18 cellular contexts compared by ENCODE assay signal in the genomic region with DNA sequence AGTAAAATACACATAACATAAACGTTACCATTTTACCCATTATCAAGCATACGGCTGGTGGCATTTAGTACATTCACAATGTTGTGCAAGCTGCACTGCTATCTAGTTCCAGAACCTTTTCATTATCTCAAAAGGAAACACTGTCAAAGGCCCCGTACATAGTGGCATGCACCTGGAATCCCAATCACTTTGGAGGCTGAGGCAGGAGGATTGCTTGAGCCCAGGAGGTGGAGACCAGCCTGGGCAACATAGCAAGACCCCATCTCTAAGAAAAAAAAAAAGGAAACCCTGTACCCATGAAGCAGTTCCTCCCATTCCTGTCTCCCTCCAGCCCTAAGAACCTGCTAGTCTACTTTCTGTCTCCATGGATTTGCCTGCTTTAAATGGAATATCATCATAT. TPM values are rescaled to one million over a fixed set of nuclear protein-coding genes. Genes with fewer than 3 reads are reported as not detected.
DNase-seq lines count a peak whose midpoint lies in the region; ATAC-seq and TF ChIP-seq lines count a peak whose summit lies in the region.
"Had no signal": no experiment of that assay in that cellular context is flagged by ENCODE, and none has a peak within 500 bp of the region (broad histone marks: within the 10 kb centered on the region; RNA-seq: fewer than 3 reads in every experiment).

No MANE protein-coding gene starts in this region.

- H3K27me3 ChIP-seq in lower lobe of right lung (ENCODE audit: low read depth) = no peaks in the 10 kb centered on the region

- H3K4me3 Mint-ChIP-seq in CD14-positive monocyte (no peak overlapping the region), WTC11 (no peak overlapping the region), memory B cell (no peak overlapping the region)
- no peak overlapping the region for H3K4me3 Mint-ChIP-seq in stimulated activated effector memory CD8-positive, alpha-beta T cell treated with anti-CD3 and anti-CD28 coated beads, Interleukin-12 subunit alpha, Interleukin-12 subunit beta, amount 100 ng/mL, for 72 hours
- H3K4me3 Mint-ChIP-seq: CD4-positive, alpha-beta memory T cell; GM23338; HFFc6 had no signal

- TF ChIP-seq CTCF in CD14-positive monocyte (IDR thresholded peaks at IDR 0.05) = no peak
- no peak for TF ChIP-seq CTCF in WTC11 (IDR thresholded peaks at IDR 0.05)
- TF ChIP-seq CTCF in lower lobe of right lung (IDR thresholded peaks at IDR 0.05) = no peak

- intact Hi-C loops in CD14-positive monocyte (cut with micrococcal nuclease) (loop anchor here in 1 of 2 donors (2.0 to 10.0 kb wide), 3 partner anchors 89 to 245 kb away; a partner anchor contains a TSS), lower lobe of right lung (cut with DNase I) (no loop called here)

- no peaks in the 10 kb centered on the region for H3K9me3 ChIP-seq in lower lobe of right lung

- H3K4me1 Mint-ChIP-seq in CD14-positive monocyte (peaks cover 81% of the 10 kb centered on the region), WTC11 (0 out of 2 replicates have a peak, but pooled peaks cover 6% of the 10 kb centered on the region), memory B cell (peaks cover 47% of the 10 kb centered on the region)
- H3K4me1 Mint-ChIP-seq in stimulated activated effector memory CD8-positive, alpha-beta T cell treated with anti-CD3 and anti-CD28 coated beads, Interleukin-12 subunit alpha, Interleukin-12 subunit beta, amount 100 ng/mL, for 72 hours = peaks cover 9% of the 10 kb centered on the region

- H3K36me3 Mint-ChIP-seq in CD14-positive monocyte = peaks cover 0 to 3% of the 10 kb centered on the region in 2 donors
- H3K36me3 Mint-ChIP-seq in WTC11 = no peaks in the 10 kb centered on the region
- H3K36me3 Mint-ChIP-seq in memory B cell = no peaks in the 10 kb centered on the region
- no peaks in the 10 kb centered on the region for H3K36me3 Mint-ChIP-seq in stimulated activated effector memory CD8-positive, alpha-beta T cell treated with anti-CD3 and anti-CD28 coated beads, Interleukin-12 subunit alpha, Interleukin-12 subunit beta, amount 100 ng/mL, for 72 hours
- H3K36me3 Mint-ChIP-seq: CD4-positive, alpha-beta memory T cell had no signal

- H3K9me3 Mint-ChIP-seq in CD14-positive monocyte (no peaks in the 10 kb centered on the region), WTC11 (no peaks in the 10 kb centered on the region), memory B cell (peaks cover 2% of the 10 kb centered on the region)
- H3K9me3 Mint-ChIP-seq in stimulated activated effector memory CD8-positive, alpha-beta T cell treated with anti-CD3 and anti-CD28 coated beads, Interleukin-12 subunit alpha, Interleukin-12 subunit beta, amount 100 ng/mL, for 72 hours = no peaks in the 10 kb centered on the region
- H3K9me3 Mint-ChIP-seq: CD4-positive, alpha-beta memory T cell; GM23338; HFFc6 had no signal

- H3K36me3 ChIP-seq in lower lobe of right lung = no peaks in the 10 kb centered on the region

- POLR2A ChIA-PET in WTC11 (lab: Charles Lee) = no interaction called here

- H3K27ac Mint-ChIP-seq in CD14-positive monocyte = peak overlapping the region in 6 of 7 donors; percentile 84 to 94 (median 91)
- no peak overlapping the region for H3K27ac Mint-ChIP-seq in WTC11
- H3K27ac Mint-ChIP-seq in memory B cell = peak overlapping the region; percentile 85
- H3K27ac Mint-ChIP-seq in stimulated activated effector memory CD8-positive, alpha-beta T cell treated with anti-CD3 and anti-CD28 coated beads, Interleukin-12 subunit alpha, Interleukin-12 subunit beta, amount 100 ng/mL, for 72 hours = peak overlapping the region; percentile 1
- H3K27ac Mint-ChIP-seq: GM23338, HFFc6 had no signal

- no peak overlapping the region for H3K27ac ChIP-seq in lower lobe of right lung
- H3K27ac ChIP-seq: C4-2B, HL-60 had no signal

- CTCF ChIA-PET in WTC11 (lab: Charles Lee) = no interaction called here

- H3K4me3 ChIP-seq in lower lobe of right lung = no peak overlapping the region
- H3K4me3 ChIP-seq: GM23338 had no signal

- peaks cover 0 to 2% (median 1%) of the 10 kb centered on the region in 3 donors for H3K27me3 Mint-ChIP-seq in CD14-positive monocyte (ENCODE audit: low read depth in 3 of 3)
- no peaks in the 10 kb centered on the region; the same call in 1 of the 2 replicates for H3K27me3 Mint-ChIP-seq in WTC11 (ENCODE audit: low read depth)
- no peaks in the 10 kb centered on the region for H3K27me3 Mint-ChIP-seq in memory B cell
- H3K27me3 Mint-ChIP-seq: CD4-positive, alpha-beta memory T cell had no signal

- H3K4me1 ChIP-seq in lower lobe of right lung = peaks cover 18% of the 10 kb centered on the region

- ATAC-seq in WTC11 = no peak
- no peak for ATAC-seq in memory B cell (ENCODE audit: low read depth)
- no peak for ATAC-seq in stimulated activated effector memory CD8-positive, alpha-beta T cell treated with anti-CD3 and anti-CD28 coated beads, Interleukin-12 subunit alpha, Interleukin-12 subunit beta, amount 100 ng/mL, for 72 hours
- no peak for ATAC-seq in GM21515 (IDR thresholded peaks at IDR 0.05; ENCODE audit: unreplicated experiment)
- ATAC-seq in lower lobe of right lung = no peak
- ATAC-seq: GM23338 had no signal

- no peak for DNase-seq in CD14-positive monocyte (ENCODE audit: low spot score)
- no peak for DNase-seq in WTC11 (ENCODE audit: low spot score)
- DNase-seq in memory B cell (ENCODE audit: low spot score in 2 of 2) = no peak
- no peak for DNase-seq in stimulated activated effector memory CD8-positive, alpha-beta T cell treated with anti-CD3 and anti-CD28 coated beads, Interleukin-12 subunit alpha, Interleukin-12 subunit beta, amount 100 ng/mL, for 72 hours (ENCODE audit: low spot score in 2 of 2)
- DNase-seq in hepatic stellate cell (ENCODE audit: low spot score) = no peak
- no peak for DNase-seq in DMS153 (lab: John Stamatoyannopoulos, UW)
- no peak for DNase-seq in lower lobe of right lung
- DNase-seq: ACHN; CD4-positive, alpha-beta memory T cell; DMS53; HCEC 1CT; HFFc6; IMR-90; KBM-7 had no signal

TF ChIP-seq in WTC11, 78 proteins besides CTCF, POLR2A, EP300 and RAD21:
- TF ChIP-seq ZNF121 (CRISPR knock-in tag; IDR thresholded peaks at IDR 0.05) = peak; percentile 51; the same call in 1 of the 2 replicates
- no peak for TF ChIP-seq SMAD4 (CRISPR knock-in tag; IDR thresholded peaks at IDR 0.05)

RNA-seq across cellular contexts. Expression of a gene that starts 7.4 kb away (rescaled TPM):
- polyA plus RNA-seq in CD14-positive monocyte = 100 to 1,000 TPM; 121 to 167 TPM
- 5.7 to 8.4 TPM (median 7.9 TPM) in 3 replicates for total RNA-seq in WTC11 (2021)
- 29.2 TPM for total RNA-seq in lower lobe of right lung

RNA-seq across cellular contexts. Expression of a gene that starts 46.4 kb away (rescaled TPM):
- 100 to 1,000 TPM; 128 to 139 TPM for polyA plus RNA-seq in CD14-positive monocyte
- total RNA-seq in WTC11 (2021) (313 to 321 TPM (median 316 TPM) in 3 replicates), lower lobe of right lung (97.8 TPM)
